1 cellular context compared by ENCODE assay signal in the genomic region with DNA sequence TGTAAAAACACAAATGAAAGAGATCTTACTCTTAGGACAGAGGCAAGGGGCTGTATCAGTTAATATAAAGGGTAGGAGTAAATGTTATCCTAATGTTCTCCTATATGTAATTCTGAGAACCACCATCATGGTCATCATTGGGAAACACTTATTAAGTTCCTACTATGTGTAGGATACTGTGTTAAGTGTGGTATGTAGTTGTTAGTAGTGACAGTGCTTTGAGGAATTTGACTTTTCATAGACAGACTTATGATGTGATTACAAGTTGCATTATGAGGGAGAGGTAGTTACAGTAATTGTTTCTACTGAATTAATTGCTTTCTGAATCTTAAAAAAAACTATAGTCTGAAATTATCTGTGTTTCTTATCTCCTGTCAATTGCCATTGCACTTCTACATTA.
TF ChIP-seq lines count a peak whose summit lies in the region.

No MANE protein-coding gene starts in this region.

TF ChIP-seq in WTC11, 78 proteins besides CTCF, POLR2A, EP300 and RAD21 (continued from another document):
- TF ChIP-seq HMGXB4 (CRISPR knock-in tag; IDR thresholded peaks at IDR 0.05) (no peak), JUN (CRISPR knock-in tag; IDR thresholded peaks at IDR 0.05) (no peak), NFYB (CRISPR knock-in tag; conservative IDR thresholded peaks at IDR 0.05; ENCODE audit: low read depth) (no peak), CREM (CRISPR knock-in tag; IDR thresholded peaks at IDR 0.05) (no peak), ZNF281 (CRISPR knock-in tag; IDR thresholded peaks at IDR 0.05) (no peak)
- TF ChIP-seq, protein P1, sequence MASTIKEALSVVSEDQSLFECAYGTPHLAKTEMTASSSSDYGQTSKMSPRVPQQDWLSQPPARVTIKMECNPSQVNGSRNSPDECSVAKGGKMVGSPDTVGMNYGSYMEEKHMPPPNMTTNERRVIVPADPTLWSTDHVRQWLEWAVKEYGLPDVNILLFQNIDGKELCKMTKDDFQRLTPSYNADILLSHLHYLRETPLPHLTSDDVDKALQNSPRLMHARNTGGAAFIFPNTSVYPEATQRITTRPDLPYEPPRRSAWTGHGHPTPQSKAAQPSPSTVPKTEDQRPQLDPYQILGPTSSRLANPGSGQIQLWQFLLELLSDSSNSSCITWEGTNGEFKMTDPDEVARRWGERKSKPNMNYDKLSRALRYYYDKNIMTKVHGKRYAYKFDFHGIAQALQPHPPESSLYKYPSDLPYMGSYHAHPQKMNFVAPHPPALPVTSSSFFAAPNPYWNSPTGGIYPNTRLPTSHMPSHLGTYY (CRISPR knock-in tag; IDR thresholded peaks at IDR 0.05), result no peak
TF ChIP-seq in WTC11: peak in this region for 0.
